Comparison of ENCODE assay signal across 8 cellular contexts in genomic region chr11:83192846-83193245, GRCh38. TPM values are rescaled to one million over a fixed set of nuclear protein-coding genes. Genes with fewer than 3 reads are reported as not detected.
A peak's percentile ranks its signal among the peaks of the same experiment; 100 is the strongest.
DNase-seq lines count a peak whose midpoint lies in the region; ATAC-seq and TF ChIP-seq lines count a peak whose summit lies in the region.

No MANE protein-coding gene starts in this region.

- TF ChIP-seq CTCF in PC-9 (conservative IDR thresholded peaks at IDR 0.05) (no peak), epithelial cell of proximal tubule (conservative IDR thresholded peaks at IDR 0.05; ENCODE audit: low read depth, low read length) (no peak), osteocyte (IDR thresholded peaks at IDR 0.05) (no peak)

- peak overlapping the region; percentile 99 for H3K27ac ChIP-seq in CD4-positive, alpha-beta memory T cell (ENCODE audit: low read depth, low read length)
- peak overlapping the region; percentile 42 for H3K27ac ChIP-seq in PC-9

- H3K27me3 ChIP-seq in CD4-positive, alpha-beta memory T cell (ENCODE audit: insufficient read depth, low read length), result no peaks in the 10 kb centered on the region
- no peaks in the 10 kb centered on the region for H3K27me3 ChIP-seq in PC-9 (ENCODE audit: insufficient read depth, low read depth)

- peaks cover 35 to 53% (median 41%) of the 10 kb centered on the region in 4 donors for H3K4me1 Mint-ChIP-seq in CD4-positive, alpha-beta memory T cell
- peaks cover 36% of the 10 kb centered on the region for H3K4me1 Mint-ChIP-seq in osteocyte (ENCODE audit: unreplicated experiment)

- H3K9me3 ChIP-seq in CD4-positive, alpha-beta memory T cell (ENCODE audit: control insufficient read depth in 1 of 2, low read length in 2 of 2), result no peaks in the 10 kb centered on the region
- H3K9me3 ChIP-seq in PC-9 (ENCODE audit: insufficient read depth, low read depth), result no peaks in the 10 kb centered on the region

- H3K9me3 Mint-ChIP-seq in CD4-positive, alpha-beta memory T cell, result peaks cover 0 to 4% (median 0%) of the 10 kb centered on the region in 8 donors
- no peaks in the 10 kb centered on the region for H3K9me3 Mint-ChIP-seq in osteocyte (ENCODE audit: unreplicated experiment)

- H3F3A ChIP-seq in PC-9 (ENCODE audit: insufficient read depth, low read depth), result peaks cover 39% of the 10 kb centered on the region; the same call in 1 of the 2 replicates

- peak overlapping the region; percentile 93 for H3K4me2 ChIP-seq in PC-9

- H3K4me1 ChIP-seq in CD4-positive, alpha-beta memory T cell (ENCODE audit: insufficient read depth, low read length), result peaks cover 39% of the 10 kb centered on the region
- peaks cover 32% of the 10 kb centered on the region for H3K4me1 ChIP-seq in PC-9 (replicated peaks; ENCODE audit: insufficient read depth)

- ATAC-seq in HG03175 (IDR thresholded peaks at IDR 0.05; ENCODE audit: unreplicated experiment) (no peak), HG03139 (IDR thresholded peaks at IDR 0.05; ENCODE audit: unreplicated experiment) (no peak)

- intact Hi-C loops in CD4-positive, alpha-beta memory T cell (cut with micrococcal nuclease), result loop anchor here (1.0 to 5.0 kb wide), 5 partner anchors 36 to 292 kb away; partner anchors contain the start of genes CCDC90B, DDIAS and PCF11
- intact Hi-C loops in PC-9 (cut with micrococcal nuclease; ENCODE audit: unreplicated experiment), result loop anchor here (1.0 to 10.0 kb wide), 4 partner anchors 32 to 292 kb away; partner anchors contain the start of genes CCDC90B, DDIAS, PRCP and RAB30
- intact Hi-C loops in posterior cingulate gyrus (cut with DNase I), result loop anchor here (2.0 to 5.0 kb wide), 3 partner anchors 36 to 291 kb away; partner anchors contain the start of genes CCDC90B, DDIAS, PCF11 and PRCP

- no TSS peak for BruUV-seq in PC-9 (replicated peaks; lab: Mats Ljungman, UMichigan)

- H3K79me2 ChIP-seq in PC-9 (ENCODE audit: low read depth), result peaks cover 43% of the 10 kb centered on the region

- H3K4me3 ChIP-seq in CD4-positive, alpha-beta memory T cell (ENCODE audit: low read length in 2 of 2), result peak overlapping the region; percentile 90 to 99
- H3K4me3 ChIP-seq in PC-9, result peak overlapping the region; percentile 72
- peak overlapping the region; percentile 78 for H3K4me3 ChIP-seq in epithelial cell of proximal tubule (ENCODE audit: low read depth, low read length)

- peaks cover 4% of the 10 kb centered on the region for H3K36me3 ChIP-seq in CD4-positive, alpha-beta memory T cell (ENCODE audit: insufficient read depth, low read length)
- peaks cover 23% of the 10 kb centered on the region for H3K36me3 ChIP-seq in PC-9 (ENCODE audit: low read depth)

- peak overlapping the region; percentile 98 to 100 (median 99) for H3K4me3 Mint-ChIP-seq in CD4-positive, alpha-beta memory T cell
- peak overlapping the region; percentile 98 for H3K4me3 Mint-ChIP-seq in osteocyte (ENCODE audit: unreplicated experiment)

- H4K20me1 ChIP-seq in PC-9 (ENCODE audit: insufficient read depth), result no peaks in the 10 kb centered on the region

- H2AFZ ChIP-seq in PC-9, result peak overlapping the region; percentile 87

- peak overlapping the region; percentile 99 to 100 (median 100) for H3K27ac Mint-ChIP-seq in CD4-positive, alpha-beta memory T cell
- peak overlapping the region; percentile 98 for H3K27ac Mint-ChIP-seq in osteocyte (ENCODE audit: unreplicated experiment)

- peaks cover 16 to 52% of the 10 kb centered on the region in 2 donors for H3K36me3 Mint-ChIP-seq in CD4-positive, alpha-beta memory T cell
- H3K36me3 Mint-ChIP-seq in osteocyte (ENCODE audit: unreplicated experiment), result peaks cover 14% of the 10 kb centered on the region

- CTCF ChIA-PET in CD4-positive, alpha-beta memory T cell (lab: Charles Lee; ENCODE audit: partially characterized antibody), result no interaction called here
- CTCF ChIA-PET in PC-9 (lab: Charles Lee), result no interaction called here

- POLR2A ChIA-PET in CD4-positive, alpha-beta memory T cell (lab: Charles Lee; ENCODE audit: partially characterized antibody), result interaction anchor here (1.0 to 3.2 kb wide), 7 partner anchors 23 to 292 kb away, joined by 3 to 95 read pairs (median 12); partner anchors contain the start of genes CCDC90B, DDIAS, PCF11 and PRCP
- POLR2A ChIA-PET in PC-9 (lab: Charles Lee; ENCODE audit: unreplicated experiment), result interaction anchor here (0.8 kb wide), 1 partner anchor 37 kb away, joined by 8 read pairs; no protein-coding TSS in a partner anchor

- no peak for DNase-seq in CD4-positive, alpha-beta memory T cell
- no peak for DNase-seq in PC-9
- DNase-seq in epithelial cell of proximal tubule (ENCODE audit: low read depth), result no peak
- no peak for DNase-seq in osteocyte (ENCODE audit: extremely low spot score, unreplicated experiment)
- no peak for DNase-seq in posterior cingulate gyrus
- no peak for DNase-seq in SIG-M5 (lab: John Stamatoyannopoulos, UW)

- no peaks in the 10 kb centered on the region for H3K27me3 Mint-ChIP-seq in CD4-positive, alpha-beta memory T cell
- H3K27me3 Mint-ChIP-seq in osteocyte (ENCODE audit: unreplicated experiment), result no peaks in the 10 kb centered on the region

- no peaks in the 10 kb centered on the region for H3K9me2 ChIP-seq in PC-9 (ENCODE audit: insufficient read depth)

RNA-seq across cellular contexts. Expression of gene ANKRD42, which starts 0.7 kb away (rescaled TPM):
- 10 to 100 TPM in 1 of 2 experiments, 1 to 10 TPM in 1; 8.9 to 12.4 TPM for total RNA-seq in CD4-positive, alpha-beta memory T cell
- polyA plus RNA-seq in CD4-positive, alpha-beta memory T cell, result 1 to 10 TPM; 3.9 to 4.4 TPM
- total RNA-seq in PC-9 (2021) (6.8 and 10.4 TPM in 2 replicates), epithelial cell of proximal tubule (5.3 and 7.0 TPM in 2 replicates), osteocyte (8.8 and 9.8 TPM in 2 replicates)

RNA-seq across cellular contexts. Expression of gene PCF11, which starts 35.9 kb away (rescaled TPM):
- 100 to 1,000 TPM; 161 to 165 TPM for total RNA-seq in CD4-positive, alpha-beta memory T cell
- polyA plus RNA-seq in CD4-positive, alpha-beta memory T cell, result 10 to 100 TPM; 11.6 to 41.9 TPM
- total RNA-seq in PC-9 (2021), result 43.1 and 52.9 TPM in 2 replicates
- total RNA-seq in epithelial cell of proximal tubule, result 14.3 and 34.2 TPM in 2 replicates
- 56.0 and 66.6 TPM in 2 replicates for total RNA-seq in osteocyte
